18 cellular contexts compared by ENCODE assay signal in genomic region chr1:1006305-1007159, GRCh38. TPM values are rescaled to one million over a fixed set of nuclear protein-coding genes. Genes with fewer than 3 reads are reported as not detected.
DNase-seq lines count a peak whose midpoint lies in the region; ATAC-seq, FAIRE-seq and TF ChIP-seq lines count a peak whose summit lies in the region.
"Had no signal": no experiment of that assay in that cellular context is flagged by ENCODE, and none has a peak within 500 bp of the region (broad histone marks: within the 10 kb centered on the region; RNA-seq: fewer than 3 reads in every experiment).

No MANE protein-coding gene starts in this region.

- H3K36me3 ChIP-seq in HCT116 (ENCODE audit: control insufficient read depth in 1 of 2, insufficient read depth in 2 of 2, low read length in 2 of 2), result no peaks in the 10 kb centered on the region
- H3K36me3 ChIP-seq in kidney (ENCODE audit: control insufficient read depth in 1 of 2, insufficient read depth in 2 of 2, low read length in 2 of 2), result no peaks in the 10 kb centered on the region

- FAIRE-seq in kidney (lab: Jason Lieb, UNC), result no peak

- no peak overlapping the region for H3K27ac Mint-ChIP-seq in stimulated activated effector memory CD8-positive, alpha-beta T cell treated with anti-CD3 and anti-CD28 coated beads, Interleukin-12 subunit alpha, Interleukin-12 subunit beta, amount 100 ng/mL, for 72 hours
- H3K27ac Mint-ChIP-seq: activated T-cell treated with anti-CD3 and anti-CD28 coated beads, Interleukin-2, amount 50 U/mL, for 24 hours; CD4-positive, alpha-beta memory T cell; immature natural killer cell had no signal

- no peaks in the 10 kb centered on the region for H4K20me1 ChIP-seq in HCT116 (ENCODE audit: insufficient read depth)

- H3K9ac ChIP-seq in HCT116 (ENCODE audit: low read length), result peak overlapping the region; percentile 82
- no peak overlapping the region for H3K9ac ChIP-seq in kidney (ENCODE audit: low read length in 2 of 2)

- H3K4me1 ChIP-seq in HCT116 (ENCODE audit: control insufficient read depth in 1 of 2, insufficient read depth in 2 of 2, low read length in 2 of 2), result peaks cover 35 to 55% of the 10 kb centered on the region in 2 experiments
- peaks cover 4 to 14% of the 10 kb centered on the region in 2 donors for H3K4me1 ChIP-seq in kidney (ENCODE audit: control insufficient read depth in 1 of 2, insufficient read depth in 1 of 2, low read depth in 1 of 2, low read length in 2 of 2)

- intact Hi-C loops in HCT116 (cut with micrococcal nuclease) (no loop called here), kidney (cut with DNase I) (no loop called here)

- no peak for TF ChIP-seq CTCF in HCT116 (IDR thresholded peaks at IDR 0.05 in 2 of 3, conservative IDR thresholded peaks at IDR 0.05 in 1 of 3; ENCODE audit: borderline replicate concordance in 1 of 3, insufficient read depth in 1 of 3, low read depth in 2 of 3, low read length in 2 of 3)
- TF ChIP-seq CTCF in kidney (IDR thresholded peaks at IDR 0.05; ENCODE audit: borderline replicate concordance, extremely low read depth, insufficient read depth), result no peak

- RAD21 ChIA-PET in HCT116 (lab: Charles Lee; ENCODE audit: low non-redundant PET in 1 of 2, low total read pairs in 2 of 2, uncharacterized antibody in 2 of 2, unreplicated experiment in 2 of 2), result no interaction called here

- no peaks in the 10 kb centered on the region for H3K9me2 ChIP-seq in HCT116 (ENCODE audit: insufficient read depth)

- H3K4me3 ChIP-seq in HCT116 (replicated peaks in 1 of 2; ENCODE audit: low read depth in 1 of 2, low read length in 2 of 2) (peak overlapping the region; percentile 29 to 56), kidney (ENCODE audit: low read length in 2 of 2) (no peak overlapping the region)
- H3K4me3 ChIP-seq: SK-N-MC, testis had no signal

- H3K27me3 ChIP-seq in HCT116 (ENCODE audit: insufficient read depth, low read length), result no peaks in the 10 kb centered on the region
- H3K27me3 ChIP-seq: testis had no signal

- CTCF ChIA-PET in HCT116 (lab: Charles Lee), result interaction anchor here (0.8 to 1.5 kb wide), 6 partner anchors 9 to 285 kb away, joined by 3 to 5 read pairs (median 4); no protein-coding TSS in a partner anchor

- DNase-seq in HCT116 (ENCODE audit: low read depth, low spot score) (peak; percentile 81), RKO (ENCODE audit: low spot score) (peak; percentile 42), kidney (peak; percentile 66), retina (peak; percentile 15), SIG-M5 treated with dmso at 0.1 percent for 504 hours (lab: John Stamatoyannopoulos, UW; ENCODE audit: unreplicated experiment) (no peak), superior temporal gyrus (ENCODE audit: extremely low spot score) (no peak)
- DNase-seq in stimulated activated effector memory CD8-positive, alpha-beta T cell treated with anti-CD3 and anti-CD28 coated beads, Interleukin-12 subunit alpha, Interleukin-12 subunit beta, amount 100 ng/mL, for 72 hours (ENCODE audit: low spot score in 2 of 2), result no peak
- DNase-seq: activated CD4-positive, CD25-positive, alpha-beta regulatory T cell; activated T-cell treated with anti-CD3 and anti-CD28 coated beads, Interleukin-2, amount 50 U/mL, for 24 hours; amygdala; CD4-positive, alpha-beta memory T cell; effector CD4-positive, alpha-beta T cell; foreskin melanocyte; immature natural killer cell; NCI-H1436 treated with DMSO at 0.1 percent for 48 hours; testis had no signal

- H3K36me3 Mint-ChIP-seq in stimulated activated effector memory CD8-positive, alpha-beta T cell treated with anti-CD3 and anti-CD28 coated beads, Interleukin-12 subunit alpha, Interleukin-12 subunit beta, amount 100 ng/mL, for 72 hours, result no peaks in the 10 kb centered on the region
- H3K36me3 Mint-ChIP-seq: CD4-positive, alpha-beta memory T cell had no signal

- peaks cover 21% of the 10 kb centered on the region for H3K4me1 Mint-ChIP-seq in stimulated activated effector memory CD8-positive, alpha-beta T cell treated with anti-CD3 and anti-CD28 coated beads, Interleukin-12 subunit alpha, Interleukin-12 subunit beta, amount 100 ng/mL, for 72 hours

- H3K79me2 ChIP-seq in HCT116 (ENCODE audit: insufficient read depth, low read length), result no peaks in the 10 kb centered on the region; the same call in 1 of the 2 replicates

- H3K4me3 Mint-ChIP-seq in stimulated activated effector memory CD8-positive, alpha-beta T cell treated with anti-CD3 and anti-CD28 coated beads, Interleukin-12 subunit alpha, Interleukin-12 subunit beta, amount 100 ng/mL, for 72 hours, result no peak overlapping the region
- H3K4me3 Mint-ChIP-seq: activated T-cell treated with anti-CD3 and anti-CD28 coated beads, Interleukin-2, amount 50 U/mL, for 24 hours had no signal

- H3K9me3 Mint-ChIP-seq in stimulated activated effector memory CD8-positive, alpha-beta T cell treated with anti-CD3 and anti-CD28 coated beads, Interleukin-12 subunit alpha, Interleukin-12 subunit beta, amount 100 ng/mL, for 72 hours, result peaks cover 2% of the 10 kb centered on the region
- H3K9me3 Mint-ChIP-seq: activated T-cell treated with anti-CD3 and anti-CD28 coated beads, Interleukin-2, amount 50 U/mL, for 24 hours; CD4-positive, alpha-beta memory T cell; immature natural killer cell had no signal

- H3K4me2 ChIP-seq in HCT116 (ENCODE audit: low read length), result peak overlapping the region; percentile 93

- TF ChIP-seq RAD21 in HCT116 (IDR thresholded peaks at IDR 0.05; ENCODE audit: low read depth), result no peak

- H3K27ac ChIP-seq in HCT116 (ENCODE audit: low read depth, low read length) (peak overlapping the region; percentile 60), kidney (ENCODE audit: low read depth in 2 of 2, low read length in 2 of 2) (no peak overlapping the region)
- H3K27ac ChIP-seq: SK-N-MC, testis had no signal

- peak; percentile 77 for ATAC-seq in HCT116
- ATAC-seq in stimulated activated effector memory CD8-positive, alpha-beta T cell treated with anti-CD3 and anti-CD28 coated beads, Interleukin-12 subunit alpha, Interleukin-12 subunit beta, amount 100 ng/mL, for 72 hours, result no peak

- POLR2A ChIA-PET in HCT116 (lab: Charles Lee), result interaction anchor here (0.5 to 1.7 kb wide), 5 partner anchors 10 to 156 kb away, joined by 3 to 4 read pairs (median 4); no protein-coding TSS in a partner anchor

- H2AFZ ChIP-seq in HCT116 (ENCODE audit: low read depth, low read length, poor library complexity, severe bottlenecking), result no peak overlapping the region

- no peak for TF ChIP-seq POLR2A in HCT116 (IDR thresholded peaks at IDR 0.05; ENCODE audit: borderline replicate concordance, extremely low read depth, insufficient read depth, insufficient read length)

- BruUV-seq in HCT116 (replicated peaks; lab: Mats Ljungman, UMichigan), result no TSS peak

- H3K9me3 ChIP-seq in HCT116 (ENCODE audit: control insufficient read depth in 1 of 2, insufficient read depth in 1 of 2, low read depth in 1 of 2, low read length in 2 of 2), result no peaks in the 10 kb centered on the region
- no peaks in the 10 kb centered on the region for H3K9me3 ChIP-seq in kidney (ENCODE audit: control insufficient read depth in 1 of 2, low read length in 2 of 2)
- H3K9me3 ChIP-seq: testis had no signal

TF ChIP-seq in HCT116, 20 proteins besides CTCF, POLR2A, EP300 and RAD21:
- TF ChIP-seq SRF (IDR thresholded peaks at IDR 0.05; ENCODE audit: low read depth), result no peak
- no peak for TF ChIP-seq SP1 (IDR thresholded peaks at IDR 0.05; ENCODE audit: low read depth)
- TF ChIP-seq FOSL1 (IDR thresholded peaks at IDR 0.05; ENCODE audit: low read depth), result no peak
- no peak for TF ChIP-seq MAX (IDR thresholded peaks at IDR 0.05)
- no peak for TF ChIP-seq EGR1 (IDR thresholded peaks at IDR 0.05; ENCODE audit: low read depth)
- peak; percentile 27 for TF ChIP-seq YY1 (IDR thresholded peaks at IDR 0.05; ENCODE audit: extremely low read depth, insufficient replicate concordance, low read depth, low read length)
- no peak for TF ChIP-seq TCF7L2 (IDR thresholded peaks at IDR 0.05; ENCODE audit: borderline replicate concordance, extremely low read depth, insufficient read depth, insufficient read length)
- TF ChIP-seq POLR2AphosphoS5 (IDR thresholded peaks at IDR 0.05; ENCODE audit: low read depth, low read length), result peak; percentile 33
- TF ChIP-seq, protein P1, sequence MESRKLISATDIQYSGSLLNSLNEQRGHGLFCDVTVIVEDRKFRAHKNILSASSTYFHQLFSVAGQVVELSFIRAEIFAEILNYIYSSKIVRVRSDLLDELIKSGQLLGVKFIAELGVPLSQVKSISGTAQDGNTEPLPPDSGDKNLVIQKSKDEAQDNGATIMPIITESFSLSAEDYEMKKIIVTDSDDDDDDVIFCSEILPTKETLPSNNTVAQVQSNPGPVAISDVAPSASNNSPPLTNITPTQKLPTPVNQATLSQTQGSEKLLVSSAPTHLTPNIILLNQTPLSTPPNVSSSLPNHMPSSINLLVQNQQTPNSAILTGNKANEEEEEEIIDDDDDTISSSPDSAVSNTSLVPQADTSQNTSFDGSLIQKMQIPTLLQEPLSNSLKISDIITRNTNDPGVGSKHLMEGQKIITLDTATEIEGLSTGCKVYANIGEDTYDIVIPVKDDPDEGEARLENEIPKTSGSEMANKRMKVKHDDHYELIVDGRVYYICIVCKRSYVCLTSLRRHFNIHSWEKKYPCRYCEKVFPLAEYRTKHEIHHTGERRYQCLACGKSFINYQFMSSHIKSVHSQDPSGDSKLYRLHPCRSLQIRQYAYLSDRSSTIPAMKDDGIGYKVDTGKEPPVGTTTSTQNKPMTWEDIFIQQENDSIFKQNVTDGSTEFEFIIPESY (IDR thresholded peaks at IDR 0.05; ENCODE audit: extremely low read depth, insufficient replicate concordance, low read length), result peak; percentile 38

RNA-seq across cellular contexts. Expression of gene HES4, which starts 6.6 kb away (rescaled TPM):
- total RNA-seq in HCT116 (2021; ENCODE audit: unreplicated experiment), result 145 TPM
- polyA plus RNA-seq in HCT116 (2012), result 88.1 and 110 TPM in 2 replicates
- 32.0 TPM for total RNA-seq in kidney
- 15.8 TPM for polyA plus RNA-seq in kidney (ENCODE audit: insufficient read depth, low read depth, low replicate concordance)
- total RNA-seq: CD4-positive, alpha-beta memory T cell had no signal

RNA-seq across cellular contexts. Expression of gene ISG15, which starts 6.8 kb away (rescaled TPM):
- total RNA-seq in HCT116 (2021; ENCODE audit: unreplicated experiment) (140 TPM), kidney (23.9 TPM)
- 209 and 352 TPM in 2 replicates for polyA plus RNA-seq in HCT116 (2012)
- 65.9 TPM for polyA plus RNA-seq in kidney (ENCODE audit: insufficient read depth, low read depth, low replicate concordance)

RNA-seq across cellular contexts. Expression of gene AGRN, which starts 13.4 kb away (rescaled TPM):
- total RNA-seq in HCT116 (2021; ENCODE audit: unreplicated experiment), result 134 TPM
- 71.3 and 82.2 TPM in 2 replicates for polyA plus RNA-seq in HCT116 (2012)
- total RNA-seq in kidney, result 261 TPM
- 78.5 TPM for polyA plus RNA-seq in kidney (ENCODE audit: insufficient read depth, low read depth, low replicate concordance)
- polyA plus RNA-seq: CD4-positive, alpha-beta memory T cell had no signal

RNA-seq across cellular contexts. Expression of gene PERM1, which starts 24.6 kb away (rescaled TPM):
- 0.39 TPM for total RNA-seq in HCT116 (2021; ENCODE audit: unreplicated experiment)
- 2.6 and 3.8 TPM in 2 replicates for polyA plus RNA-seq in HCT116 (2012)
- 0.25 TPM for total RNA-seq in kidney
- polyA plus RNA-seq in kidney (ENCODE audit: insufficient read depth, low read depth, low replicate concordance), result 0.86 TPM
- total RNA-seq: CD4-positive, alpha-beta memory T cell had no signal
- polyA plus RNA-seq: immature natural killer cell, neural cell had no signal

RNA-seq across cellular contexts. Expression of gene PLEKHN1, which starts 40.2 kb away (rescaled TPM):
- 11.6 TPM for total RNA-seq in HCT116 (2021; ENCODE audit: unreplicated experiment)
- 9.4 and 9.6 TPM in 2 replicates for polyA plus RNA-seq in HCT116 (2012)
- 14.3 TPM for total RNA-seq in kidney
- polyA plus RNA-seq in kidney (ENCODE audit: insufficient read depth, low read depth, low replicate concordance), result not detected

Comparison
In these comparisons a context has a peak if more than half of its experiments do, and no peak if none do; other contexts are left out.
1. DNase-seq: peak in HCT116 (single experiment), RKO (single experiment), kidney (single experiment) and retina (single experiment); none in stimulated activated effector memory CD8-positive, alpha-beta T cell treated with anti-CD3 and anti-CD28 coated beads, Interleukin-12 subunit alpha, Interleukin-12 subunit beta, amount 100 ng/mL, for 72 hours (0 of 2), SIG-M5 treated with dmso at 0.1 percent for 504 hours (single experiment) and superior temporal gyrus (single experiment).
2. H3K4me3 ChIP-seq: peak in HCT116 (2 of 2); none in kidney (0 of 2).